Comparison of ENCODE assay signal across 25 cellular contexts in genomic region chr2:31729065-31729439, GRCh38.
"Had no signal": no experiment of that assay in that cellular context is flagged by ENCODE, and none has a peak within 500 bp of the region (broad histone marks: within the 10 kb centered on the region; RNA-seq: fewer than 3 reads in every experiment).

No MANE protein-coding gene starts in this region.

- H3K9me3 ChIP-seq: breast epithelium, gastrocnemius medialis, ovary, sigmoid colon, thoracic aorta, uterus had no signal

- H2AFZ ChIP-seq: hepatocyte had no signal

- H3K4me2 ChIP-seq: hepatocyte had no signal

- ATAC-seq: activated naive CD8-positive, alpha-beta T cell treated with anti-CD3 and anti-CD28 coated beads, Interleukin-2, amount 50 U/mL, for 24 hours; activated T-helper 17 cell treated with anti-CD3 and anti-CD28 coated beads, Interleukin-2, amount 50 U/mL, for 72 hours; gastrocnemius medialis had no signal

- DNase-seq: activated CD4-positive, alpha-beta memory T cell treated with anti-CD3 and anti-CD28 coated beads, Interleukin-2, amount 10 ng/mL, durations not matched to agents 7 days and 5 days; activated CD4-positive, alpha-beta T cell treated with anti-CD3 and anti-CD28 coated beads, Interleukin-2, amount 10 ng/mL, durations not matched to agents 7 days and 5 days; activated CD4-positive, CD25-positive, alpha-beta regulatory T cell treated with anti-CD3 and anti-CD28 coated beads, Interleukin-2, amount 50 U/mL, for 72 hours; activated CD8-positive, alpha-beta memory T cell treated with anti-CD3 and anti-CD28 coated beads, Interleukin-2, amount 50 U/mL, for 48 hours; activated gamma-delta T cell treated with Interleukin-2 at 50 U/mL for 16 hours; activated naive CD8-positive, alpha-beta T cell treated with anti-CD3 and anti-CD28 coated beads, Interleukin-2, amount 50 U/mL, for 24 hours; activated T-cell treated with anti-CD3 and anti-CD28 coated beads, Interleukin-2, amount 50 U/mL, for 24 hours; amygdala; effector CD4-positive, alpha-beta T cell; gastrocnemius medialis; glutamatergic neuron; left colon; ovary; retina; sigmoid colon; stimulated activated CD4-positive, alpha-beta T cell treated with anti-CD3 and anti-CD28 coated beads, Interleukin-4, amount 100 ng/mL, for 24 hours; uterus had no signal

- H3K36me3 ChIP-seq: breast epithelium, gastrocnemius medialis, ovary, sigmoid colon, thoracic aorta, uterus had no signal

- H3K4me1 ChIP-seq: breast epithelium, gastrocnemius medialis, sigmoid colon, uterus had no signal

- FAIRE-seq: endometrium, small intestine had no signal

- H3K27me3 ChIP-seq: breast epithelium, gastrocnemius medialis, hepatocyte, ovary, sigmoid colon, uterus had no signal

- H3K4me3 ChIP-seq: breast epithelium, gastrocnemius medialis, hepatocyte, lung, ovary, sigmoid colon, thoracic aorta, uterus had no signal

- H3K27ac ChIP-seq: breast epithelium, epithelial cell of prostate, gastrocnemius medialis, hepatocyte, ovary, sigmoid colon, thoracic aorta, uterus had no signal

- H3K79me2 ChIP-seq: hepatocyte had no signal
